13 cellular contexts compared by ENCODE assay signal in the genomic region with DNA sequence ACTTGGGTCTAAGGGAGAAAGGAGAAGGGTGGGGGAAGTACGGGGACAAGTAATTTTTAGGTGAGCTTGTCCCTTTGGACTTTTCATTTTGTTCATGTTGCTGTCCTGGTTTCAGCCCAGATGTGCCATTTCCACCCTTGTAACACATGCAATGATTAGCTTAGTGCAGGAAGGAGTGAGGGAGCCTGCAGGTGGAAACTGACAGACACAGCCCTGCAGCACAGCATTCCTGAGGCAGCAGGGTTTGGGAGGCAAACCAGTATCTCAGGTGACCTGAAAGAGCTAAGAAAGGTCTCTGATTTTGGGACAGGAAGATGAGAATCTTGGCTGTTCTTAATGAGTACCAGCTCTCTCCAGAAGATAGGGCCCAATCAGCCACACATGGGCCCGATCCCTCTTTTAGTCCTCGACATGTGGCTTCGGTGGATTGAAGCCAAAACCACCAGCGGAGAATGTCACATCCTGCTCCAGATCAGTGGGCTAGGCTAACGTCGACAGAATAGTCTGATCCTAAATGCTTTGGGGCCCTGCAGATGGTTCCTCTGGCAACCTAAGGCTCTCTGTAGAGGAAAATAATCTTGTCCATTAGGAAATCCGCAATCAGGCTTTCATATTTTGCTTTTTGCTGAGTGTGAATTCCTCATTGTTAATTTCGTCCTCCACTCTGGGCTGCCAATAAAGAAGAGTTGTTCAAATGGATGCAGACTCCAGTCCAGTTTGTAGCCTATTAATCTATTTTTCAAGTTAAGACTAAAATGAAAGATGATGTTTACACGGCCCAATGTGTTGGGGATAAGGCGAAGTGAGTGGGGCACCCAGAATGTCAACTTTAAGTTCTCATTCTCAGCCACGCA. TPM values are rescaled to one million over a fixed set of nuclear protein-coding genes. Genes with fewer than 3 reads are reported as not detected.
DNase-seq lines count a peak whose midpoint lies in the region; ATAC-seq and TF ChIP-seq lines count a peak whose summit lies in the region.
"Had no signal": no experiment of that assay in that cellular context is flagged by ENCODE, and none has a peak within 500 bp of the region (broad histone marks: within the 10 kb centered on the region; RNA-seq: fewer than 3 reads in every experiment).

No MANE protein-coding gene starts in this region.

- CTCF ChIA-PET in CD4-positive, alpha-beta T cell (lab: Charles Lee), result interaction anchor here (1.5 kb wide), 1 partner anchor 36 kb away, joined by 5 read pairs; no protein-coding TSS in a partner anchor

- no peak for ATAC-seq in CD4-positive, alpha-beta T cell (ENCODE audit: poor library complexity)
- ATAC-seq in T-helper 17 cell (no peak), HG03378 (IDR thresholded peaks at IDR 0.05; ENCODE audit: unreplicated experiment) (no peak)

- peak overlapping the region; percentile 67 for H3K4me3 Mint-ChIP-seq in CD4-positive, alpha-beta T cell
- no peak overlapping the region for H3K4me3 Mint-ChIP-seq in T-helper 17 cell

- POLR2A ChIA-PET in CD4-positive, alpha-beta T cell (lab: Charles Lee), result interaction anchor here (0.6 to 18.7 kb wide), 6 partner anchors 8 to 64 kb away, joined by 3 to 394 read pairs (median 4); a partner anchor contains a TSS

- H3K27me3 ChIP-seq in CD4-positive, alpha-beta T cell (ENCODE audit: control insufficient read depth, insufficient read depth, low read length), result no peaks in the 10 kb centered on the region
- H3K27me3 ChIP-seq: adrenal gland, thyroid gland had no signal

- H3K27ac ChIP-seq in CD4-positive, alpha-beta T cell (ENCODE audit: low read depth, low read length), result peak overlapping the region; percentile 16
- no peak overlapping the region for H3K27ac ChIP-seq in coronary artery
- H3K27ac ChIP-seq: adrenal gland, thyroid gland had no signal

- H3K4me3 ChIP-seq in AG10803 (ENCODE audit: low read length), result no peak overlapping the region
- H3K4me3 ChIP-seq in coronary artery, result no peak overlapping the region
- H3K4me3 ChIP-seq: adrenal gland, thyroid gland had no signal

- peaks cover 4% of the 10 kb centered on the region for H3K36me3 Mint-ChIP-seq in CD4-positive, alpha-beta T cell (ENCODE audit: low read depth)
- H3K36me3 Mint-ChIP-seq in T-helper 17 cell (ENCODE audit: low read depth), result no peaks in the 10 kb centered on the region

- TF ChIP-seq CTCF in AG10803 (conservative IDR thresholded peaks at IDR 0.05; ENCODE audit: low read length) (no peak), coronary artery (IDR thresholded peaks at IDR 0.05) (no peak)
- TF ChIP-seq CTCF in CD4-positive, alpha-beta T cell (IDR thresholded peaks at IDR 0.05), result no peak

- intact Hi-C loops in CD4-positive, alpha-beta T cell (cut with DNase I, micrococcal nuclease), result loop anchor here in 1 of 2 experiments (5.0 kb wide), 1 partner anchor 52 kb away; no protein-coding TSS in a partner anchor

- no peaks in the 10 kb centered on the region for H3K27me3 Mint-ChIP-seq in CD4-positive, alpha-beta T cell
- no peaks in the 10 kb centered on the region for H3K27me3 Mint-ChIP-seq in T-helper 17 cell
- H3K27me3 Mint-ChIP-seq: CD8-positive, alpha-beta memory T cell had no signal

- H3K4me1 Mint-ChIP-seq in CD4-positive, alpha-beta T cell (ENCODE audit: low read depth), result peaks cover 64% of the 10 kb centered on the region
- peaks cover 36% of the 10 kb centered on the region for H3K4me1 Mint-ChIP-seq in T-helper 17 cell

- no peaks in the 10 kb centered on the region for H3K9me3 ChIP-seq in CD4-positive, alpha-beta T cell (ENCODE audit: control insufficient read depth, low read length)
- H3K9me3 ChIP-seq in T-helper 17 cell (ENCODE audit: control insufficient read depth, low read length, poor library complexity, severe bottlenecking), result no peaks in the 10 kb centered on the region
- H3K9me3 ChIP-seq: adrenal gland, thyroid gland had no signal

- DNase-seq in AG10803 (ENCODE audit: low read depth) (peak; percentile 73), T-helper 17 cell (no peak), mesenteric fat pad (ENCODE audit: low spot score) (peak; percentile 47), coronary artery (ENCODE audit: low spot score) (no peak), cerebellum (ENCODE audit: low spot score) (no peak)
- DNase-seq in CD4-positive, alpha-beta T cell, result no peak
- DNase-seq: glutamatergic neuron, NCI-H2107, thyroid gland had no signal

- H3K27ac Mint-ChIP-seq in CD4-positive, alpha-beta T cell, result peak overlapping the region; percentile 72
- H3K27ac Mint-ChIP-seq in T-helper 17 cell, result peak overlapping the region; percentile 85
- H3K27ac Mint-ChIP-seq: progenitor cell of endocrine pancreas had no signal

- no peaks in the 10 kb centered on the region for H3K9me3 Mint-ChIP-seq in CD4-positive, alpha-beta T cell
- H3K9me3 Mint-ChIP-seq: CD8-positive, alpha-beta memory T cell had no signal

RNA-seq across cellular contexts. Expression of a gene that starts 3.8 kb away (rescaled TPM):
- 10 to 100 TPM; 18.5 to 21.1 TPM for total RNA-seq in CD4-positive, alpha-beta T cell
- total RNA-seq in T-helper 17 cell (10 to 100 TPM; 43.5 to 45.3 TPM), mesenteric fat pad (28.0 TPM), cerebellum (33.8 TPM)

RNA-seq across cellular contexts. Expression of a gene that starts 21.1 kb away (rescaled TPM):
- 100 to 1,000 TPM; 253 to 265 TPM for total RNA-seq in CD4-positive, alpha-beta T cell
- 100 to 1,000 TPM; 201 to 252 TPM for total RNA-seq in T-helper 17 cell
- total RNA-seq in mesenteric fat pad, result 59.2 TPM
- 5.4 TPM for total RNA-seq in cerebellum

Comparison
In these comparisons a context has a peak if more than half of its experiments do, and no peak if none do; other contexts are left out.
1. DNase-seq: peak in AG10803 (single experiment) and mesenteric fat pad (single experiment); none in CD4-positive, alpha-beta T cell (0 of 10), T-helper 17 cell (0 of 3), coronary artery (single experiment) and cerebellum (single experiment).